In genomic region chr6:113129991-113130390, GRCh38 we compare ENCODE assay signal across 12 cellular contexts.
DNase-seq lines count a peak whose midpoint lies in the region; ATAC-seq and TF ChIP-seq lines count a peak whose summit lies in the region.
"Had no signal": no experiment of that assay in that cellular context is flagged by ENCODE, and none has a peak within 500 bp of the region (broad histone marks: within the 10 kb centered on the region; RNA-seq: fewer than 3 reads in every experiment).

No MANE protein-coding gene starts in this region.

- DNase-seq in NCI-H226 (peak; percentile 61), amniotic epithelial cell (ENCODE audit: low read depth) (peak; percentile 80), mesenchymal stem cell (no peak), KG1 (lab: John Stamatoyannopoulos, UW) (no peak), MM.1S (no peak)
- DNase-seq in CD8-positive, alpha-beta T cell, result no peak
- DNase-seq: ACHN; BE2C; C1 segment of cervical spinal cord; Caco-2; CD4-positive, CD25-positive, alpha-beta regulatory T cell; H9 had no signal

- H4K8ac ChIP-seq in mesenchymal stem cell (ENCODE audit: low read length), result no peak overlapping the region

- H3K27ac ChIP-seq in mesenchymal stem cell (ENCODE audit: low read length, poor library complexity, severe bottlenecking) (no peak overlapping the region), MM.1S (ENCODE audit: low read length) (no peak overlapping the region)
- H3K27ac ChIP-seq in CD8-positive, alpha-beta T cell (ENCODE audit: low read depth, low read length), result no peak overlapping the region

- H3K18ac ChIP-seq in mesenchymal stem cell (ENCODE audit: low read depth in 1 of 2, low read length in 2 of 2), result no peak overlapping the region

- no peak overlapping the region for H3K4me2 ChIP-seq in mesenchymal stem cell (ENCODE audit: low read length, poor library complexity, severe bottlenecking)
- no peak overlapping the region for H3K4me2 ChIP-seq in MM.1S (ENCODE audit: low read depth, low read length)

- H3K79me2 ChIP-seq in MM.1S (ENCODE audit: low read length), result no peaks in the 10 kb centered on the region

- CTCF ChIA-PET in CD8-positive, alpha-beta T cell (lab: Charles Lee), result no interaction called here

- no peaks in the 10 kb centered on the region for H3F3A ChIP-seq in MM.1S (ENCODE audit: insufficient read depth, low read length)

- H3K4me3 ChIP-seq in mesenchymal stem cell (ENCODE audit: insufficient read depth in 1 of 2, low read depth in 1 of 2, low read length in 2 of 2) (no peak overlapping the region), MM.1S (ENCODE audit: low read length) (no peak overlapping the region)
- H3K4me3 ChIP-seq in CD8-positive, alpha-beta T cell (ENCODE audit: low read depth, low read length), result no peak overlapping the region

- TF ChIP-seq CTCF in CD8-positive, alpha-beta T cell (IDR thresholded peaks at IDR 0.05), result no peak
- TF ChIP-seq CTCF in MM.1S (IDR thresholded peaks at IDR 0.05; ENCODE audit: low read length), result no peak

- H3K9ac ChIP-seq in mesenchymal stem cell (ENCODE audit: low read length), result no peak overlapping the region
- H3K9ac ChIP-seq in MM.1S (ENCODE audit: low read length), result no peak overlapping the region

- H4K91ac ChIP-seq in mesenchymal stem cell (ENCODE audit: low read length), result no peak overlapping the region

- H2BK12ac ChIP-seq in mesenchymal stem cell (ENCODE audit: low read length in 2 of 2), result no peak overlapping the region

- no peak overlapping the region for H3K23ac ChIP-seq in mesenchymal stem cell (ENCODE audit: low read length in 2 of 2)

- no peak overlapping the region for H2BK15ac ChIP-seq in mesenchymal stem cell (ENCODE audit: low read depth, poor library complexity, severe bottlenecking)

- no peaks in the 10 kb centered on the region for H3K79me1 ChIP-seq in mesenchymal stem cell (replicated peaks; ENCODE audit: low read length, poor library complexity, severe bottlenecking)

- no peak overlapping the region for H3K14ac ChIP-seq in mesenchymal stem cell (ENCODE audit: low read length in 2 of 2)

- H3K9me2 ChIP-seq in MM.1S (replicated peaks; ENCODE audit: insufficient read depth, low read length), result no peaks in the 10 kb centered on the region

- H3K27me3 ChIP-seq in mesenchymal stem cell (ENCODE audit: control insufficient read depth in 1 of 2, insufficient read depth in 1 of 2, low read length in 2 of 2) (no peaks in the 10 kb centered on the region), MM.1S (replicated peaks; ENCODE audit: insufficient read depth, low read length) (no peaks in the 10 kb centered on the region)
- H3K27me3 ChIP-seq in CD8-positive, alpha-beta T cell (ENCODE audit: insufficient read depth, low read length), result no peaks in the 10 kb centered on the region
- H3K27me3 ChIP-seq: BE2C had no signal

- no peaks in the 10 kb centered on the region for H4K20me1 ChIP-seq in MM.1S (ENCODE audit: insufficient read depth, low read length)

- H3K9me3 ChIP-seq in mesenchymal stem cell (ENCODE audit: control insufficient read depth, low read length) (no peaks in the 10 kb centered on the region), MM.1S (replicated peaks; ENCODE audit: insufficient read depth, low read length) (no peaks in the 10 kb centered on the region)
- no peaks in the 10 kb centered on the region for H3K9me3 ChIP-seq in CD8-positive, alpha-beta T cell (ENCODE audit: low read length)
- H3K9me3 ChIP-seq: BE2C, Caco-2 had no signal

- H3K4me1 Mint-ChIP-seq in CD8-positive, alpha-beta T cell (ENCODE audit: low read depth), result no peaks in the 10 kb centered on the region
- H3K4me1 Mint-ChIP-seq: CD4-positive, CD25-positive, alpha-beta regulatory T cell had no signal

- peak overlapping the region; percentile 31 for H2BK5ac ChIP-seq in mesenchymal stem cell (ENCODE audit: low read depth, low read length, poor library complexity, severe bottlenecking)

- no peaks in the 10 kb centered on the region for H3K36me3 Mint-ChIP-seq in CD8-positive, alpha-beta T cell
- H3K36me3 Mint-ChIP-seq: CD4-positive, CD25-positive, alpha-beta regulatory T cell had no signal

- POLR2A ChIA-PET in CD8-positive, alpha-beta T cell (lab: Charles Lee), result no interaction called here

- H2AK5ac ChIP-seq in mesenchymal stem cell (ENCODE audit: low read length, severe bottlenecking), result peak overlapping the region; percentile 66

- H3K36me3 ChIP-seq in mesenchymal stem cell (ENCODE audit: control insufficient read depth in 1 of 2, insufficient read depth in 2 of 2, low read depth in 1 of 2, low read length in 2 of 2), result no peaks in the 10 kb centered on the region
- no peaks in the 10 kb centered on the region for H3K36me3 ChIP-seq in CD8-positive, alpha-beta T cell (ENCODE audit: insufficient read depth, low read length)
- no peaks in the 10 kb centered on the region for H3K36me3 ChIP-seq in MM.1S (replicated peaks; ENCODE audit: insufficient read depth, low read length)
- H3K36me3 ChIP-seq: BE2C had no signal

- H2BK120ac ChIP-seq in mesenchymal stem cell (ENCODE audit: low read depth, low read length), result no peak overlapping the region

- no peak overlapping the region for H3K4me3 Mint-ChIP-seq in CD8-positive, alpha-beta T cell
- H3K4me3 Mint-ChIP-seq: CD4-positive, CD25-positive, alpha-beta regulatory T cell; H9 had no signal

- no peak overlapping the region for H3K27ac Mint-ChIP-seq in CD8-positive, alpha-beta T cell
- H3K27ac Mint-ChIP-seq: CD4-positive, CD25-positive, alpha-beta regulatory T cell; H9 had no signal

- no peak for ATAC-seq in CD8-positive, alpha-beta T cell

- WGBS in mesenchymal stem cell, result 66% methylated on average over 2 of the region's 2 CpGs

- H2AFZ ChIP-seq in mesenchymal stem cell (ENCODE audit: low read depth, low read length) (no peak overlapping the region), MM.1S (ENCODE audit: low read length) (no peak overlapping the region)

- no peaks in the 10 kb centered on the region for H3K4me1 ChIP-seq in mesenchymal stem cell (ENCODE audit: control insufficient read depth, insufficient read depth, low read depth, low read length)
- H3K4me1 ChIP-seq in CD8-positive, alpha-beta T cell (ENCODE audit: insufficient read depth, low read length), result no peaks in the 10 kb centered on the region
- H3K4me1 ChIP-seq in MM.1S (ENCODE audit: low read length), result no peaks in the 10 kb centered on the region
- H3K4me1 ChIP-seq: Caco-2 had no signal

- H3K4ac ChIP-seq in mesenchymal stem cell (ENCODE audit: low read depth in 1 of 2, low read length in 2 of 2), result no peak overlapping the region

- intact Hi-C loops in CD8-positive, alpha-beta T cell (cut with DNase I, micrococcal nuclease), result no loop called here

- no peaks in the 10 kb centered on the region for H3K27me3 Mint-ChIP-seq in CD8-positive, alpha-beta T cell (ENCODE audit: low read depth)
- H3K27me3 Mint-ChIP-seq: CD4-positive, CD25-positive, alpha-beta regulatory T cell had no signal

- peaks cover 3% of the 10 kb centered on the region for H3K9me3 Mint-ChIP-seq in CD8-positive, alpha-beta T cell
- H3K9me3 Mint-ChIP-seq: H9 had no signal

Comparison
In these comparisons a context has a peak if more than half of its experiments do, and no peak if none do; other contexts are left out.
1. DNase-seq: peak in NCI-H226 (single experiment) and amniotic epithelial cell (single experiment); none in mesenchymal stem cell (single experiment), CD8-positive, alpha-beta T cell (0 of 7), KG1 (single experiment) and MM.1S (single experiment).